ENCODE assay signal across 13 cellular contexts in genomic region chr7:101066141-101066857, GRCh38. TPM values are rescaled to one million over a fixed set of nuclear protein-coding genes. Genes with fewer than 3 reads are reported as not detected.
DNase-seq lines count a peak whose midpoint lies in the region; ATAC-seq and TF ChIP-seq lines count a peak whose summit lies in the region.
"Had no signal": no experiment of that assay in that cellular context is flagged by ENCODE, and none has a peak within 500 bp of the region (broad histone marks: within the 10 kb centered on the region; RNA-seq: fewer than 3 reads in every experiment).

No MANE protein-coding gene starts in this region.

- no peaks in the 10 kb centered on the region for H3K36me3 ChIP-seq in heart right ventricle
- no peaks in the 10 kb centered on the region for H3K36me3 ChIP-seq in mammary epithelial cell (ENCODE audit: insufficient read depth, low read length)
- H3K36me3 ChIP-seq in mesenchymal stem cell (ENCODE audit: control insufficient read depth in 1 of 2, insufficient read depth in 2 of 2, low read depth in 1 of 2, low read length in 2 of 2): no peaks in the 10 kb centered on the region
- H3K36me3 ChIP-seq: tibial nerve had no signal

- no peak overlapping the region for H2BK5ac ChIP-seq in mesenchymal stem cell (ENCODE audit: low read depth, low read length, poor library complexity, severe bottlenecking)

- DNase-seq in heart right ventricle: peak; percentile 30 to 44
- no peak for DNase-seq in right cardiac atrium
- DNase-seq in mammary epithelial cell: peak; percentile 75
- DNase-seq in mesenchymal stem cell: peak; percentile 5
- no peak for DNase-seq in NCI-H345 treated with DMSO at 0.1 percent for 48 hours (lab: John Stamatoyannopoulos, UW; ENCODE audit: unreplicated experiment)
- DNase-seq in NCI-H146 (lab: John Stamatoyannopoulos, UW): no peak
- no peak for DNase-seq in NCI-H2081 treated with DMSO at 0.1 percent for 48 hours (lab: John Stamatoyannopoulos, UW)
- DNase-seq: activated naive CD4-positive, alpha-beta T cell; kidney glomerular epithelial cell; NCI-H526 had no signal

- no peak overlapping the region for H4K8ac ChIP-seq in mesenchymal stem cell (ENCODE audit: low read length)

- H3K14ac ChIP-seq in mesenchymal stem cell (ENCODE audit: low read length in 2 of 2): no peak overlapping the region

- H3K27me3 ChIP-seq in heart right ventricle (peaks cover 0 to 73% (median 45%) of the 10 kb centered on the region in 7 donors), right cardiac atrium (ENCODE audit: control insufficient read depth, insufficient read depth) (no peaks in the 10 kb centered on the region), mammary epithelial cell (ENCODE audit: insufficient read depth, low read length) (peaks cover 3% of the 10 kb centered on the region), mesenchymal stem cell (ENCODE audit: control insufficient read depth in 1 of 2, insufficient read depth in 1 of 2, low read length in 2 of 2) (peaks cover 5 to 55% of the 10 kb centered on the region in 2 experiments)

- no peak overlapping the region for H2AK5ac ChIP-seq in mesenchymal stem cell (ENCODE audit: low read length, severe bottlenecking)

- WGBS in heart right ventricle, 2 donors: 29 to 38% methylated on average over 16 of the region's 16 CpGs
- 32% methylated on average over 16 of the region's 16 CpGs for WGBS in right cardiac atrium
- 40% methylated on average over 16 of the region's 16 CpGs for whole genome bisulfite sequencing in mammary epithelial cell (ENCODE audit: low coverage, missing lambda C conversion rate)
- 58% methylated on average over 15 of the region's 16 CpGs for WGBS in mesenchymal stem cell

- H3K79me2 ChIP-seq in mammary epithelial cell (ENCODE audit: insufficient read depth, low read length): no peaks in the 10 kb centered on the region

- H2BK120ac ChIP-seq in mesenchymal stem cell (ENCODE audit: low read depth, low read length): no peak overlapping the region

- H3K4me2 ChIP-seq in mammary epithelial cell (ENCODE audit: insufficient read depth, low read depth, low read length) (peak overlapping the region; percentile 14), mesenchymal stem cell (ENCODE audit: low read length, poor library complexity, severe bottlenecking) (peak overlapping the region; percentile 32)

- ATAC-seq in heart right ventricle (peak in 6 of 8 donors; percentile 25 to 80 (median 67)), right cardiac atrium (no peak), HG03139 (IDR thresholded peaks at IDR 0.05; ENCODE audit: unreplicated experiment) (no peak)
- ATAC-seq: natural killer cell treated with Interleukin-12 subunit alpha and Interleukin-12 subunit beta and Interleukin-15 and Interleukin-18, amount 100 ng/mL, for 72 hours had no signal

- no peak overlapping the region for H3K23ac ChIP-seq in mesenchymal stem cell (ENCODE audit: low read length in 2 of 2)

- in situ Hi-C loops in mammary epithelial cell (cut with MboI; ENCODE audit: low sequenced_read_pairs in 2 of 2): loop anchor here in 1 of 2 donors (5.0 to 25.0 kb wide), 2 partner anchors 164 to 354 kb away; partner anchors contain the start of genes EPO and POP7

- H3K79me1 ChIP-seq in mesenchymal stem cell (replicated peaks; ENCODE audit: low read length, poor library complexity, severe bottlenecking): no peaks in the 10 kb centered on the region

- H3K9ac ChIP-seq in mammary epithelial cell (ENCODE audit: insufficient read depth, low read length) (no peak overlapping the region), mesenchymal stem cell (ENCODE audit: low read length) (no peak overlapping the region)

- no peak overlapping the region for H3K4ac ChIP-seq in mesenchymal stem cell (ENCODE audit: low read depth in 1 of 2, low read length in 2 of 2)

- H2BK12ac ChIP-seq in mesenchymal stem cell (ENCODE audit: low read length in 2 of 2): no peak overlapping the region

- intact Hi-C loops in heart right ventricle (cut with DNase I) (no loop called here), right cardiac atrium (cut with DNase I) (no loop called here), mammary epithelial cell (cut with micrococcal nuclease) (no loop called here)

- H3K9me3 ChIP-seq in heart right ventricle: no peaks in the 10 kb centered on the region
- no peaks in the 10 kb centered on the region for H3K9me3 ChIP-seq in right cardiac atrium (ENCODE audit: control insufficient read depth, low read length)
- no peaks in the 10 kb centered on the region for H3K9me3 ChIP-seq in mammary epithelial cell (replicated peaks; ENCODE audit: insufficient read depth, low read length)
- no peaks in the 10 kb centered on the region for H3K9me3 ChIP-seq in mesenchymal stem cell (ENCODE audit: control insufficient read depth, low read length)
- H3K9me3 ChIP-seq: tibial nerve had no signal

- TF ChIP-seq CTCF in heart right ventricle (IDR thresholded peaks at IDR 0.05): no peak
- no peak for TF ChIP-seq CTCF in mammary epithelial cell (conservative IDR thresholded peaks at IDR 0.05 in 1 of 2, IDR thresholded peaks at IDR 0.05 in 1 of 2; ENCODE audit: extremely low read depth in 1 of 2, insufficient read depth in 1 of 2, low read depth in 1 of 2, low read length in 2 of 2)

- no TSS peak for BruUV-seq in mammary epithelial cell (replicated peaks; lab: Mats Ljungman, UMichigan)

- no peaks in the 10 kb centered on the region for H4K20me1 ChIP-seq in mammary epithelial cell (ENCODE audit: insufficient read depth, low read length)

- dilution Hi-C loops in mammary epithelial cell (cut with HindIII; ENCODE audit: low sequenced_read_pairs): no loop called here

- no peak overlapping the region for H2BK15ac ChIP-seq in mesenchymal stem cell (ENCODE audit: low read depth, poor library complexity, severe bottlenecking)

- CTCF ChIA-PET in mammary epithelial cell (lab: Charles Lee; ENCODE audit: low non-redundant PET): interaction anchor here (0.6 kb wide), 1 partner anchor 347 kb away, joined by 5 read pairs; no protein-coding TSS in a partner anchor

- H3K4me1 ChIP-seq in heart right ventricle (no peaks in the 10 kb centered on the region), right cardiac atrium (ENCODE audit: control insufficient read depth, insufficient read depth, low read length) (no peaks in the 10 kb centered on the region), mammary epithelial cell (ENCODE audit: insufficient read depth, low read length) (peaks cover 4% of the 10 kb centered on the region), mesenchymal stem cell (ENCODE audit: control insufficient read depth, insufficient read depth, low read depth, low read length) (peaks cover 10% of the 10 kb centered on the region)
- H3K4me1 ChIP-seq: tibial nerve had no signal

- H3K4me3 ChIP-seq in heart right ventricle: no peak overlapping the region
- H3K4me3 ChIP-seq in right cardiac atrium (ENCODE audit: low read length): no peak overlapping the region
- H3K4me3 ChIP-seq in mammary epithelial cell (replicated peaks in 1 of 3; ENCODE audit: insufficient read depth in 1 of 3, low read depth in 2 of 3, low read length in 3 of 3): no peak overlapping the region
- H3K4me3 ChIP-seq in mesenchymal stem cell (ENCODE audit: insufficient read depth in 1 of 2, low read depth in 1 of 2, low read length in 2 of 2): no peak overlapping the region
- H3K4me3 ChIP-seq: tibial nerve had no signal

- peak overlapping the region; percentile 39 for H2AFZ ChIP-seq in mammary epithelial cell (ENCODE audit: low read depth, low read length)
- no peak overlapping the region for H2AFZ ChIP-seq in mesenchymal stem cell (ENCODE audit: low read depth, low read length)

- H4K91ac ChIP-seq in mesenchymal stem cell (ENCODE audit: low read length): no peak overlapping the region

- no peak overlapping the region for H3K18ac ChIP-seq in mesenchymal stem cell (ENCODE audit: low read depth in 1 of 2, low read length in 2 of 2)

- H3K27ac ChIP-seq in heart right ventricle (peak overlapping the region in 1 of 10 donors; percentile 4), right cardiac atrium (ENCODE audit: low read length) (no peak overlapping the region), mammary epithelial cell (ENCODE audit: insufficient read depth, low read depth, low read length) (no peak overlapping the region), mesenchymal stem cell (ENCODE audit: low read length, poor library complexity, severe bottlenecking) (no peak overlapping the region)
- H3K27ac ChIP-seq: tibial nerve had no signal

RNA-seq across cellular contexts. Expression of gene TRIM56, which starts 19.0 kb away (rescaled TPM):
- total RNA-seq in heart right ventricle (10 to 100 TPM; 12.8 to 28.4 (median 16.7) TPM), right cardiac atrium (10 to 100 TPM; 20.0 to 24.5 (median 22.3) TPM), mammary epithelial cell (10 to 100 TPM; 16.3 to 30.8 TPM)
- polyA plus RNA-seq in heart right ventricle (10 to 100 TPM in 1 of 2 donors, 1 to 10 TPM in 1; 5.8 to 12.9 TPM), right cardiac atrium (11.4 TPM), mammary epithelial cell (3.5 TPM)
- polyA minus RNA-seq in mammary epithelial cell: 13.1 TPM
- polyA plus RNA-seq in mesenchymal stem cell (2013, experiment 1 of 2): 12.5 TPM
- polyA plus RNA-seq in mesenchymal stem cell (2013, experiment 2 of 2): 11.5 TPM

RNA-seq across cellular contexts. Expression of gene MUC17, which starts 46.4 kb away (rescaled TPM):
- total RNA-seq in heart right ventricle (not detected), right cardiac atrium (not detected), mammary epithelial cell (not detected)
- polyA plus RNA-seq in heart right ventricle (not detected), right cardiac atrium (not detected), mammary epithelial cell (not detected)
- polyA minus RNA-seq in mammary epithelial cell: not detected
- polyA plus RNA-seq in mesenchymal stem cell (2013, experiment 1 of 2): not detected
- not detected for polyA plus RNA-seq in mesenchymal stem cell (2013, experiment 2 of 2)
- total RNA-seq: natural killer cell treated with Interleukin-12 subunit alpha and Interleukin-12 subunit beta and Interleukin-15 and Interleukin-18, amount 100 ng/mL, for 72 hours; tibial nerve had no signal

Comparison
In these comparisons a context has a peak if more than half of its experiments do, and no peak if none do; other contexts are left out.
1. ATAC-seq: peak in heart right ventricle (6 of 8); none in right cardiac atrium (0 of 2) and HG03139 (single experiment).
2. DNase-seq: peak in heart right ventricle (2 of 2), mammary epithelial cell (single experiment) and mesenchymal stem cell (single experiment); none in right cardiac atrium (0 of 3), NCI-H345 treated with DMSO at 0.1 percent for 48 hours (single experiment), NCI-H146 (single experiment) and NCI-H2081 treated with DMSO at 0.1 percent for 48 hours (single experiment).